In genomic region chr17:41666336-41666680, GRCh38 we compare ENCODE assay signal across 8 cellular contexts. TPM values are rescaled to one million over a fixed set of nuclear protein-coding genes. Genes with fewer than 3 reads are reported as not detected.
DNase-seq lines count a peak whose midpoint lies in the region; ATAC-seq and TF ChIP-seq lines count a peak whose summit lies in the region.

No MANE protein-coding gene starts in this region.

- peak overlapping the region; percentile 97 for H2AFZ ChIP-seq in PC-3 (ENCODE audit: low read length)

- no peaks in the 10 kb centered on the region for H3K9me2 ChIP-seq in PC-3 (replicated peaks; ENCODE audit: low read length)

- POLR2A ChIA-PET in PC-3 (lab: Charles Lee; ENCODE audit: unreplicated experiment), result interaction anchor here (0.7 kb wide), 1 partner anchor 144 kb away, joined by 3 read pairs; no protein-coding TSS in a partner anchor

- peak overlapping the region; percentile 64 for H3K4me3 ChIP-seq in PC-3 (ENCODE audit: low read length)

- peak overlapping the region; percentile 95 for H3K4me2 ChIP-seq in PC-3 (ENCODE audit: low read length)

- H3F3A ChIP-seq in PC-3 (ENCODE audit: low read length, unreplicated experiment), result no peaks in the 10 kb centered on the region

- no peaks in the 10 kb centered on the region for H4K20me1 ChIP-seq in PC-3 (ENCODE audit: low read length)

- H3K4me1 ChIP-seq in PC-3 (ENCODE audit: insufficient read depth, low read length), result peaks cover 25% of the 10 kb centered on the region

- ATAC-seq in GM19372 (IDR thresholded peaks at IDR 0.05; ENCODE audit: low read depth, unreplicated experiment), result peak; percentile 29
- peak; percentile 27 for ATAC-seq in HG03457 (IDR thresholded peaks at IDR 0.05; ENCODE audit: unreplicated experiment)
- peak; percentile 4; the same call in 1 of the 2 replicates for ATAC-seq in PC-3
- peak; percentile 31 for ATAC-seq in sciatic nerve

- no peaks in the 10 kb centered on the region for H3K27me3 ChIP-seq in PC-3 (ENCODE audit: low read length)

- intact Hi-C loops in PC-3 (cut with micrococcal nuclease), result loop anchor here (2.0 to 10.0 kb wide), 4 partner anchors 342 to 1044 kb away; no protein-coding TSS in a partner anchor
- intact Hi-C loops in head of caudate nucleus (cut with DNase I), result loop anchor here (10.0 kb wide), 1 partner anchor 752 kb away; no protein-coding TSS in a partner anchor
- intact Hi-C loops in sciatic nerve (cut with DNase I), result no loop called here

- no peak for TF ChIP-seq CTCF in PC-3 (conservative IDR thresholded peaks at IDR 0.05; ENCODE audit: low read depth, low read length)

- CTCF ChIA-PET in PC-3 (lab: Charles Lee), result interaction anchor here (0.6 to 1.5 kb wide), 5 partner anchors 12 to 860 kb away, joined by 3 to 10 read pairs (median 4); no protein-coding TSS in a partner anchor

- H3K27ac ChIP-seq in PC-3 (ENCODE audit: low read length), result peak overlapping the region; percentile 42

- DNase-seq in ACHN (peak; percentile 43), PC-3 (peak; percentile 18), head of caudate nucleus (peak in 35 of 42 donors; percentile 14 to 68 (median 42)), sciatic nerve (ENCODE audit: low spot score) (no peak), cerebellar nuclear complex (lab: John Stamatoyannopoulos, UW) (no peak)
- DNase-seq in activated naive CD4-positive, alpha-beta T cell (lab: John Stamatoyannopoulos, UW), result peak in 3 of 4 experiments; percentile 12 to 48 (median 47)

- H3K9ac ChIP-seq in PC-3 (ENCODE audit: low read length), result peak overlapping the region; percentile 69

- no TSS peak for BruUV-seq in PC-3 (replicated peaks; lab: Mats Ljungman, UMichigan)

- H3K9me3 ChIP-seq in PC-3 (ENCODE audit: low read length), result no peaks in the 10 kb centered on the region

- in situ Hi-C loops in ACHN (cut with HindIII; ENCODE audit: low pct_ligation_motif_present, low pct_unique_long_range_greater_than_20kb, low sequenced_read_pairs), result no loop called here

- no peaks in the 10 kb centered on the region for H3K79me2 ChIP-seq in PC-3 (ENCODE audit: low read length)

- H3K36me3 ChIP-seq in PC-3 (ENCODE audit: low read depth, low read length), result no peaks in the 10 kb centered on the region; the same call in 1 of the 2 replicates

RNA-seq across cellular contexts. Expression of gene EIF1, which starts 22.4 kb away (rescaled TPM):
- total RNA-seq in PC-3 (2014; rRNA removed) (88.7 and 95.9 TPM in 2 replicates), sciatic nerve (891 TPM)

RNA-seq across cellular contexts. Expression of gene KRT17, which starts 41.9 kb away (rescaled TPM):
- total RNA-seq in PC-3 (2014; rRNA removed), result 92.1 and 115 TPM in 2 replicates
- total RNA-seq in sciatic nerve, result not detected

RNA-seq across cellular contexts. Expression of gene GAST, which starts 45.8 kb away (rescaled TPM):
- total RNA-seq in PC-3 (2014; rRNA removed), result not detected in 2 replicates
- total RNA-seq in sciatic nerve, result not detected

RNA-seq across cellular contexts. Expression of gene KRT16, which starts 53.7 kb away (rescaled TPM):
- total RNA-seq in PC-3 (2014; rRNA removed), result 42.6 and 53.1 TPM in 2 replicates
- total RNA-seq in sciatic nerve, result 0.85 TPM

Comparison
In these comparisons a context has a peak if more than half of its experiments do, and no peak if none do; other contexts are left out.
1. DNase-seq: peak in ACHN (single experiment), PC-3 (single experiment), activated naive CD4-positive, alpha-beta T cell (3 of 4) and head of caudate nucleus (35 of 42); none in sciatic nerve (single experiment) and cerebellar nuclear complex (0 of 2).
2. RNA of gene KRT17, which starts 41.9 kb away (total RNA-seq): 92.1 to 115 TPM in PC-3; not detected in sciatic nerve (single experiment); every median in the first group is over 10 times any median in the second.
3. Peak in every context shown above with its lines, with median percentiles within 50 percentile points of each other: ATAC-seq.